2 cellular contexts compared by ENCODE assay signal in the genomic region with DNA sequence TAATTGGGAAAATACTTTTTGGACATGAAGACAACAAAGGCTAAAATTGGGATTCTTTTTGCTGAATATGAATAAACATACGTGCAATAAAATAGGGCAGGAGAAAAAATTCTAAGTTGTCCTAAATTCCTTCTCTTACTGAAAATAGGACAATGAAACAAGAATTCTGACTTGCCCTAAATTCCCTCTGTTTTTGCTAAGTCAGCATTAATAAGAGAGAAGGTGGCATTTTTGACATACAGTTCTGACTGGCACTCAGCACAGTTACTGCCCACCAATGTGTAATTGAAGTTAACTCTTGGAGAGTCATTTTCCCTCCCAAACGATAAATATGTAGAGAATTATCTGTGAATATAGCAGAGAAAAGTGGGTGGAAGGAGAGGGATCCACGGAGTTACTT.
A peak's percentile ranks its signal among the peaks of the same experiment; 100 is the strongest.
TF ChIP-seq lines count a peak whose summit lies in the region.

No MANE protein-coding gene starts in this region.

TF ChIP-seq in HepG2, 621 proteins besides CTCF, POLR2A, EP300 and RAD21:
- TF ChIP-seq MAFF (IDR thresholded peaks at IDR 0.05; ENCODE audit: low read depth, low read length) (peak; percentile 100), MAFK (conservative IDR thresholded peaks at IDR 0.05 in 1 of 2, IDR thresholded peaks at IDR 0.05 in 1 of 2; ENCODE audit: low read length in 2 of 2) (peak; percentile 99 to 100), HIVEP1 (CRISPR knock-in tag; IDR thresholded peaks at IDR 0.05) (no peak), RCOR2 (CRISPR knock-in tag; IDR thresholded peaks at IDR 0.05) (no peak)
TF ChIP-seq in HepG2: peak in this region for 2.

TF ChIP-seq in K562, 482 proteins besides CTCF, POLR2A, EP300 and RAD21:
- TF ChIP-seq NFIC (IDR thresholded peaks at IDR 0.05) (no peak), JUNB (CRISPR knock-in tag; conservative IDR thresholded peaks at IDR 0.05) (no peak), ZNF280B (CRISPR knock-in tag; IDR thresholded peaks at IDR 0.05) (no peak), DIDO1 (tag; IDR thresholded peaks at IDR 0.05; ENCODE audit: low read depth) (no peak), MCM2 (IDR thresholded peaks at IDR 0.05; ENCODE audit: low read depth) (no peak), HMG20A (CRISPR knock-in tag; conservative IDR thresholded peaks at IDR 0.05) (no peak), MAFK (IDR thresholded peaks at IDR 0.05; ENCODE audit: low read length) (peak; percentile 97), MAFF (IDR thresholded peaks at IDR 0.05; ENCODE audit: low read length) (peak; percentile 96), C11orf30 (IDR thresholded peaks at IDR 0.05; ENCODE audit: low read depth) (peak; percentile 75), BRF1 (IDR thresholded peaks at IDR 0.05; ENCODE audit: borderline replicate concordance, extremely low read depth, insufficient read length) (no peak), ZNF316 (IDR thresholded peaks at IDR 0.05) (peak; percentile 86), NUFIP1 (IDR thresholded peaks at IDR 0.05; ENCODE audit: partially characterized antibody) (no peak), MAFG (tag; conservative IDR thresholded peaks at IDR 0.05) (peak; percentile 82), HES1 (IDR thresholded peaks at IDR 0.05; ENCODE audit: low read depth) (no peak), RBM34 (IDR thresholded peaks at IDR 0.05; ENCODE audit: borderline replicate concordance, insufficient read depth, low read length) (no peak), TARDBP (IDR thresholded peaks at IDR 0.05) (no peak), HLTF (IDR thresholded peaks at IDR 0.05) (no peak), PURB (CRISPR knock-in tag; IDR thresholded peaks at IDR 0.05; ENCODE audit: low read depth) (no peak), BRF2 (IDR thresholded peaks at IDR 0.05; ENCODE audit: borderline replicate concordance, insufficient read depth, insufficient read length) (no peak)
